Comparison of ENCODE assay signal across 12 cellular contexts in genomic region chr14:29518335-29518734, GRCh38.
DNase-seq lines count a peak whose midpoint lies in the region; ATAC-seq and TF ChIP-seq lines count a peak whose summit lies in the region.
"Had no signal": no experiment of that assay in that cellular context is flagged by ENCODE, and none has a peak within 500 bp of the region (broad histone marks: within the 10 kb centered on the region; RNA-seq: fewer than 3 reads in every experiment).

No MANE protein-coding gene starts in this region.

- H3K4me3 Mint-ChIP-seq in chondrocyte (ENCODE audit: unreplicated experiment) (no peak overlapping the region), neural crest cell (no peak overlapping the region), immature natural killer cell (no peak overlapping the region)
- H3K4me3 Mint-ChIP-seq: H9 had no signal

- peaks cover 2% of the 10 kb centered on the region for H3K36me3 Mint-ChIP-seq in chondrocyte (ENCODE audit: low read depth)
- H3K36me3 Mint-ChIP-seq in neural crest cell (ENCODE audit: low read depth): peaks cover 8% of the 10 kb centered on the region
- H3K36me3 Mint-ChIP-seq in immature natural killer cell: peaks cover 0 to 4% (median 0%) of the 10 kb centered on the region in 3 donors

- ATAC-seq in HG03175 (IDR thresholded peaks at IDR 0.05; ENCODE audit: unreplicated experiment): no peak

- H3K4me1 Mint-ChIP-seq in chondrocyte (ENCODE audit: low read depth): no peaks in the 10 kb centered on the region
- no peaks in the 10 kb centered on the region for H3K4me1 Mint-ChIP-seq in neural crest cell
- no peaks in the 10 kb centered on the region for H3K4me1 Mint-ChIP-seq in immature natural killer cell
- H3K4me1 Mint-ChIP-seq: H9 had no signal

- H3K9me3 Mint-ChIP-seq in chondrocyte (ENCODE audit: low read depth) (peaks cover 8% of the 10 kb centered on the region), neural crest cell (peaks cover 7% of the 10 kb centered on the region), immature natural killer cell (peaks cover 6 to 53% (median 20%) of the 10 kb centered on the region in 6 donors)
- H3K9me3 Mint-ChIP-seq: H9 had no signal

- DNase-seq in DMS 273 (lab: John Stamatoyannopoulos, UW; ENCODE audit: unreplicated experiment) (peak; percentile 6), DMS 273 treated with DMSO at 0.1 percent for 48 hours (lab: John Stamatoyannopoulos, UW) (no peak), NCI-H2171 (lab: John Stamatoyannopoulos, UW) (peak; percentile 62), chondrocyte (ENCODE audit: low spot score) (no peak), neural crest cell (ENCODE audit: low read depth, low spot score) (no peak), immature natural killer cell (no peak)
- DNase-seq in activated CD4-positive, alpha-beta T cell treated with anti-CD3 and anti-CD28 coated beads for 48 hours: no peak
- DNase-seq: cortex of kidney, GF-D8, H9, retina had no signal

- no peak overlapping the region for H3K27ac Mint-ChIP-seq in chondrocyte (ENCODE audit: unreplicated experiment)
- H3K27ac Mint-ChIP-seq in neural crest cell (ENCODE audit: unreplicated experiment): no peak overlapping the region
- H3K27ac Mint-ChIP-seq in immature natural killer cell: no peak overlapping the region
- H3K27ac Mint-ChIP-seq: H9 had no signal

- peak; percentile 69 for TF ChIP-seq CTCF in chondrocyte (IDR thresholded peaks at IDR 0.05)
- TF ChIP-seq CTCF in neural crest cell (conservative IDR thresholded peaks at IDR 0.05): peak; percentile 38

- peaks cover 14% of the 10 kb centered on the region for H3K27me3 Mint-ChIP-seq in chondrocyte (ENCODE audit: low read depth)
- H3K27me3 Mint-ChIP-seq in neural crest cell (ENCODE audit: low read depth): peaks cover 9% of the 10 kb centered on the region
- H3K27me3 Mint-ChIP-seq in immature natural killer cell (ENCODE audit: low read depth in 3 of 3): peaks cover 0 to 4% (median 3%) of the 10 kb centered on the region in 3 donors

Comparison
In these comparisons a context has a peak if more than half of its experiments do, and no peak if none do; other contexts are left out.
1. DNase-seq: peak in DMS 273 (single experiment) and NCI-H2171 (single experiment); none in DMS 273 treated with DMSO at 0.1 percent for 48 hours (single experiment), chondrocyte (single experiment), neural crest cell (single experiment), immature natural killer cell (0 of 3) and activated CD4-positive, alpha-beta T cell treated with anti-CD3 and anti-CD28 coated beads for 48 hours (single experiment).